In the genomic region with DNA sequence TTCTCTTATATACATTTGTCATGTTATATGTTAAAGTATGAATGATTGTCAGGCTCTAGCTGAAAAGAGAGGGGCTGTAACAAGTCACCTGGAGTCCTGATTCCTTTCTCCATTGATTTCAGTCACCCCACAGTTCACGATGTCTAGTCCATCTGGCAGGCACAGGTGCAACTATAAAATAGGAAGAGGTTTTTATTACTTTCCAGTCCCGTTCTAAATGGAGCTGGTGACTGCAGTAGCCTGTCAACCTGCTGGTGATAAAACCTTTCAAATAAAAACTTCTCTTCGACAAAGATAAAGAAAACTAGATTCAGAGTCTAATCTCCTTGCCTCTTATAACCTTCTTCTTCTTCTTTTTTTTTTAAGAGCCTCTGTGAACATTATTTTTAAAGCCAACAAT, we compare ENCODE assay signal across 21 cellular contexts.
"Had no signal": no experiment of that assay in that cellular context is flagged by ENCODE, and none has a peak within 500 bp of the region (broad histone marks: within the 10 kb centered on the region; RNA-seq: fewer than 3 reads in every experiment).

No MANE protein-coding gene starts in this region.

- H3K27me3 Mint-ChIP-seq: activated CD4-positive, alpha-beta T cell treated with anti-CD3 and anti-CD28 coated beads, Interleukin-2, amount 10 ng/mL, durations not matched to agents 24 days and 14 days; activated CD8-positive, alpha-beta T cell treated with anti-CD3 and anti-CD28 coated beads for 36 hours; activated T-cell treated with anti-CD3 and anti-CD28 coated beads, Interleukin-2, amount 50 U/mL, for 24 hours; stimulated activated naive CD8-positive, alpha-beta T cell treated with anti-CD3 and anti-CD28 coated beads, Interleukin-15, amount 100 ng/mL, for 72 hours had no signal

- H3K36me3 ChIP-seq: heart left ventricle, left lung, ovary, suprapubic skin, transverse colon, vagina had no signal

- DNase-seq: activated CD4-positive, alpha-beta T cell treated with anti-CD3 and anti-CD28 coated beads, Interleukin-2, amount 10 ng/mL, durations not matched to agents 24 days and 14 days; activated CD8-positive, alpha-beta T cell treated with anti-CD3 and anti-CD28 coated beads for 36 hours; activated naive CD4-positive, alpha-beta T cell treated with anti-CD3 and anti-CD28 coated beads for 36 hours; activated T-cell treated with anti-CD3 and anti-CD28 coated beads, Interleukin-2, amount 50 U/mL, for 24 hours; body of pancreas; caudate nucleus; dorsolateral prefrontal cortex; foreskin melanocyte; heart left ventricle; kidney; left lung; midbrain; psoas muscle; right cardiac atrium; stimulated activated naive CD8-positive, alpha-beta T cell treated with anti-CD3 and anti-CD28 coated beads, Interleukin-15, amount 100 ng/mL, for 72 hours; transverse colon had no signal

- H3K4me1 ChIP-seq: body of pancreas, heart left ventricle, left lung, psoas muscle, suprapubic skin, vagina had no signal

- H3K27ac Mint-ChIP-seq: activated CD4-positive, alpha-beta T cell treated with anti-CD3 and anti-CD28 coated beads, Interleukin-2, amount 10 ng/mL, durations not matched to agents 24 days and 14 days; activated CD8-positive, alpha-beta T cell treated with anti-CD3 and anti-CD28 coated beads for 36 hours; activated naive CD4-positive, alpha-beta T cell treated with anti-CD3 and anti-CD28 coated beads for 36 hours; activated T-cell treated with anti-CD3 and anti-CD28 coated beads, Interleukin-2, amount 50 U/mL, for 24 hours; T-helper 2 cell treated with Interferon-gamma antibody and Interleukin-4, amounts not matched to agents 5 μg/mL and 100 μg/mL, for 36 hours had no signal

- H3K4me1 Mint-ChIP-seq: stimulated activated naive CD8-positive, alpha-beta T cell treated with anti-CD3 and anti-CD28 coated beads, Interleukin-15, amount 100 ng/mL, for 72 hours had no signal

- ATAC-seq: activated CD8-positive, alpha-beta T cell treated with anti-CD3 and anti-CD28 coated beads for 36 hours; body of pancreas; heart left ventricle; left lung; psoas muscle; right cardiac atrium; stimulated activated naive CD8-positive, alpha-beta T cell treated with anti-CD3 and anti-CD28 coated beads, Interleukin-15, amount 100 ng/mL, for 72 hours had no signal

- H3K4me3 Mint-ChIP-seq: activated CD4-positive, alpha-beta T cell treated with anti-CD3 and anti-CD28 coated beads, Interleukin-2, amount 10 ng/mL, durations not matched to agents 24 days and 14 days; activated CD8-positive, alpha-beta T cell treated with anti-CD3 and anti-CD28 coated beads for 36 hours; activated naive CD4-positive, alpha-beta T cell treated with anti-CD3 and anti-CD28 coated beads for 36 hours; activated T-cell treated with anti-CD3 and anti-CD28 coated beads, Interleukin-2, amount 50 U/mL, for 24 hours; stimulated activated naive CD8-positive, alpha-beta T cell treated with anti-CD3 and anti-CD28 coated beads, Interleukin-15, amount 100 ng/mL, for 72 hours; T-helper 2 cell treated with Interferon-gamma antibody and Interleukin-4, amounts not matched to agents 5 μg/mL and 100 μg/mL, for 36 hours had no signal

- H3K27me3 ChIP-seq: body of pancreas, dorsolateral prefrontal cortex, heart left ventricle, left lung, ovary, suprapubic skin, transverse colon, vagina had no signal

- H3K4me3 ChIP-seq: body of pancreas, dorsolateral prefrontal cortex, heart left ventricle, left lung, ovary, psoas muscle, suprapubic skin, transverse colon, vagina had no signal

- H3K9me3 ChIP-seq: body of pancreas, heart left ventricle, left lung, ovary, psoas muscle, suprapubic skin, transverse colon, vagina had no signal

- H3K9me3 Mint-ChIP-seq: activated CD4-positive, alpha-beta T cell treated with anti-CD3 and anti-CD28 coated beads, Interleukin-2, amount 10 ng/mL, durations not matched to agents 24 days and 14 days; activated CD8-positive, alpha-beta T cell treated with anti-CD3 and anti-CD28 coated beads for 36 hours; activated naive CD4-positive, alpha-beta T cell treated with anti-CD3 and anti-CD28 coated beads for 36 hours; activated T-cell treated with anti-CD3 and anti-CD28 coated beads, Interleukin-2, amount 50 U/mL, for 24 hours; stimulated activated naive CD8-positive, alpha-beta T cell treated with anti-CD3 and anti-CD28 coated beads, Interleukin-15, amount 100 ng/mL, for 72 hours; T-helper 2 cell treated with Interferon-gamma antibody and Interleukin-4, amounts not matched to agents 5 μg/mL and 100 μg/mL, for 36 hours had no signal

- H3K27ac ChIP-seq: body of pancreas, dorsolateral prefrontal cortex, epithelial cell of prostate, heart left ventricle, left lung, ovary, psoas muscle, suprapubic skin, transverse colon, vagina had no signal
